8 cellular contexts compared by ENCODE assay signal in genomic region chr12:96061864-96062453, GRCh38. TPM values are rescaled to one million over a fixed set of nuclear protein-coding genes. Genes with fewer than 3 reads are reported as not detected.
DNase-seq lines count a peak whose midpoint lies in the region; ATAC-seq and TF ChIP-seq lines count a peak whose summit lies in the region.

No MANE protein-coding gene starts in this region.

- H3K9me3 Mint-ChIP-seq in chondrocyte (ENCODE audit: low read depth): peaks cover 4% of the 10 kb centered on the region

- H3K36me3 Mint-ChIP-seq in chondrocyte (ENCODE audit: low read depth): no peaks in the 10 kb centered on the region

- H3K27me3 Mint-ChIP-seq in chondrocyte (ENCODE audit: low read depth): no peaks in the 10 kb centered on the region

- CTCF ChIA-PET in A673 (lab: Charles Lee): interaction anchor here (1.6 kb wide), 1 partner anchor 153 kb away, joined by 3 read pairs; no protein-coding TSS in a partner anchor

- H3K36me3 ChIP-seq in A673 (ENCODE audit: insufficient read depth, low read length, poor library complexity, severe bottlenecking): no peaks in the 10 kb centered on the region
- no peaks in the 10 kb centered on the region for H3K36me3 ChIP-seq in right lobe of liver

- no peak for TF ChIP-seq POLR2A in right lobe of liver (IDR thresholded peaks at IDR 0.05)

- H3K9me3 ChIP-seq in A673 (ENCODE audit: low read depth, low read length, poor library complexity, severe bottlenecking) (no peaks in the 10 kb centered on the region), right lobe of liver (no peaks in the 10 kb centered on the region)

- no peak overlapping the region for H3K4me3 Mint-ChIP-seq in chondrocyte (ENCODE audit: unreplicated experiment)

- DNase-seq in A673 (ENCODE audit: low spot score): peak; percentile 88
- peak; percentile 44 for DNase-seq in NCI-H2227 treated with DMSO at 0.1 percent for 48 hours (lab: John Stamatoyannopoulos, UW)
- DNase-seq in activated CD4-positive, alpha-beta T cell treated with anti-CD3 and anti-CD28 coated beads for 1 hour: peak; percentile 62
- no peak for DNase-seq in chondrocyte (ENCODE audit: low spot score)
- peak in 2 of 3 donors; percentile 50 to 59 for DNase-seq in right lobe of liver
- peak; percentile 52 to 72 (median 61) for DNase-seq in stimulated activated CD4-positive, alpha-beta T cell treated with anti-CD3 and anti-CD28 coated beads, TNF-alpha, amount 100 ng/mL, for 48 hours (ENCODE audit: low read depth in 3 of 3)

- WGBS in right lobe of liver (ENCODE audit: insufficient coverage, low coverage, low lambda C conversion rate, missing lambda C conversion rate): 22% methylated on average over 3 of the region's 4 CpGs

- BruUV-seq in A673 (replicated peaks; lab: Mats Ljungman, UMichigan): no TSS peak

- H3K27ac ChIP-seq in A673 (ENCODE audit: low read depth, low read length, poor library complexity, severe bottlenecking): no peak overlapping the region
- H3K27ac ChIP-seq in right lobe of liver: no peak overlapping the region

- H3K4me1 ChIP-seq in A673 (ENCODE audit: insufficient read depth, low read length, poor library complexity, severe bottlenecking) (no peaks in the 10 kb centered on the region), right lobe of liver (peaks cover 0 to 5% (median 0%) of the 10 kb centered on the region in 4 donors)

- peak; percentile 87 for ATAC-seq in GM18502 (IDR thresholded peaks at IDR 0.05; ENCODE audit: poor library complexity, unreplicated experiment)
- ATAC-seq in HG03060 (IDR thresholded peaks at IDR 0.05; ENCODE audit: low read depth, unreplicated experiment): peak; percentile 72
- ATAC-seq in right lobe of liver: peak; percentile 80 to 89 (median 86)

- H3K4me1 Mint-ChIP-seq in chondrocyte (ENCODE audit: low read depth): peaks cover 5% of the 10 kb centered on the region

- H3K4me3 ChIP-seq in A673 (ENCODE audit: low read depth, low read length, poor library complexity, severe bottlenecking): no peak overlapping the region
- no peak overlapping the region for H3K4me3 ChIP-seq in right lobe of liver

- H3K27me3 ChIP-seq in A673 (replicated peaks; ENCODE audit: insufficient read depth, low read depth, low read length, poor library complexity) (no peaks in the 10 kb centered on the region), right lobe of liver (no peaks in the 10 kb centered on the region)

- POLR2A ChIA-PET in A673 (lab: Charles Lee; ENCODE audit: low non-redundant PET): no interaction called here

- intact Hi-C loops in A673 (cut with micrococcal nuclease; ENCODE audit: unreplicated experiment) (loop anchor here (1.0 to 5.0 kb wide), 4 partner anchors 135 to 454 kb away; partner anchors contain the start of gene CDK17), right lobe of liver (cut with DNase I) (loop anchor here (10.0 kb wide), 2 partner anchors 143 to 153 kb away; no protein-coding TSS in a partner anchor)

- TF ChIP-seq CTCF in A673 (conservative IDR thresholded peaks at IDR 0.05; ENCODE audit: low read depth, low read length) (peak; percentile 85), chondrocyte (IDR thresholded peaks at IDR 0.05) (peak; percentile 97), right lobe of liver (IDR thresholded peaks at IDR 0.05) (peak; percentile 77 to 89 (median 82))

- H3K27ac Mint-ChIP-seq in chondrocyte (ENCODE audit: unreplicated experiment): no peak overlapping the region

RNA-seq across cellular contexts. Expression of gene LTA4H, which starts 26.6 kb away (rescaled TPM):
- 51.8 and 63.1 TPM in 2 replicates for total RNA-seq in A673 (2021)
- 52.7 to 59.7 TPM (median 55.0 TPM) in 3 replicates for total RNA-seq in chondrocyte
- 10 to 100 TPM; 19.0 to 32.5 (median 27.1) TPM for total RNA-seq in right lobe of liver
